In the genomic region with DNA sequence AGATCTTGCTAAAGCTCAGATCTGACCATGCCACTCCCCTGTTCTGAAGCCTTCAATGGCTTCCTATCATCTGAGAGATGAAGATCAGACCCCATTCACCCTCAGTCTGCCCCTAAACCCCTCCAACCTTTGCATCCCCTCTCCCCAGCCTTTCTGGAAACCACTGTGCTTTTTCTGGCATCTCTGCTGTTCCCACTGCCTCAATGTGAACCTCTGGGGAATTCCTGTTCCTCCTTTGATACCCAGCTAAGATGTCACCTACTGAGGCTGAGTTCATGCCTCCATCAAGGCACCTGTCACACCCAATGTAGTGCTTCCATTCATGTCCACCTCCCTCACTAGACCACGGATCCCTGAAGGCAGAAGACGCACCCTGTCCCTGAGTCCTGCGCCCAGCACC, we compare ENCODE assay signal across 26 cellular contexts. TPM values are rescaled to one million over a fixed set of nuclear protein-coding genes. Genes with fewer than 3 reads are reported as not detected.
"Had no signal": no experiment of that assay in that cellular context is flagged by ENCODE, and none has a peak within 500 bp of the region (broad histone marks: within the 10 kb centered on the region; RNA-seq: fewer than 3 reads in every experiment).

No MANE protein-coding gene starts in this region.

- H3K4me3 Mint-ChIP-seq: dendritic cell treated with granulocyte-macrophage colony-stimulating factor and Interleukin-4, amounts not matched to agents 40 ng/mL and 50 ng/mL, for 4 days; endodermal cell; mesothelial cell of epicardium; naive B cell; natural killer cell treated with Interleukin-12 subunit alpha and Interleukin-12 subunit beta and Interleukin-15 and Interleukin-18, amount 100 ng/mL, for 72 hours; neural crest cell had no signal

- ATAC-seq: heart right ventricle; left lung; mucosa of descending colon; natural killer cell treated with Interleukin-12 subunit alpha and Interleukin-12 subunit beta and Interleukin-15 and Interleukin-18, amount 100 ng/mL, for 72 hours; right lobe of liver had no signal

- DNase-seq: colonic mucosa; effector CD8-positive, alpha-beta T cell; endodermal cell; esophagus squamous epithelium; glutamatergic neuron; heart right ventricle; hippocampal formation; kidney; left lung; mesenchymal stem cell; mucosa of descending colon; naive B cell; small intestine; stimulated activated CD4-positive, alpha-beta T cell treated with anti-CD3 and anti-CD28 coated beads, Interleukin-15, amount 100 ng/mL, for 24 hours; stimulated activated CD4-positive, alpha-beta T cell treated with anti-CD3 and anti-CD28 coated beads, Interleukin-2, amount 100 ng/mL, for 48 hours; stimulated activated CD8-positive, alpha-beta memory T cell treated with anti-CD3 and anti-CD28 coated beads, Interleukin-4, amount 100 ng/mL, for 48 hours; stimulated activated naive CD4-positive, alpha-beta T cell; stomach; thyroid gland; trophoblast cell had no signal

- H3K27me3 Mint-ChIP-seq: progenitor cell of endocrine pancreas had no signal

- H3K27ac Mint-ChIP-seq: dendritic cell treated with granulocyte-macrophage colony-stimulating factor and Interleukin-4, amounts not matched to agents 40 ng/mL and 50 ng/mL, for 4 days; endodermal cell; mesothelial cell of epicardium; natural killer cell treated with Interleukin-12 subunit alpha and Interleukin-12 subunit beta and Interleukin-15 and Interleukin-18, amount 100 ng/mL, for 72 hours; progenitor cell of endocrine pancreas had no signal

- H3K4me1 Mint-ChIP-seq: endodermal cell, mesothelial cell of epicardium, naive B cell had no signal

RNA-seq across cellular contexts. Expression of gene HHIPL1, which starts 58.5 kb away (rescaled TPM):
- total RNA-seq: natural killer cell treated with Interleukin-12 subunit alpha and Interleukin-12 subunit beta and Interleukin-15 and Interleukin-18, amount 100 ng/mL, for 72 hours had no signal
